ENCODE assay signal across 32 cellular contexts in genomic region chr6:129667034-129667433, GRCh38. TPM values are rescaled to one million over a fixed set of nuclear protein-coding genes. Genes with fewer than 3 reads are reported as not detected.
DNase-seq lines count a peak whose midpoint lies in the region; ATAC-seq, FAIRE-seq and TF ChIP-seq lines count a peak whose summit lies in the region.
"Had no signal": no experiment of that assay in that cellular context is flagged by ENCODE, and none has a peak within 500 bp of the region (broad histone marks: within the 10 kb centered on the region; RNA-seq: fewer than 3 reads in every experiment).

No MANE protein-coding gene starts in this region.

- BruUV-seq in K562 (replicated peaks; lab: Mats Ljungman, UMichigan) (no TSS peak), OCI-LY7 (replicated peaks; lab: Mats Ljungman, UMichigan) (no TSS peak)

- no peak overlapping the region for H3K4me3 Mint-ChIP-seq in HFFc6
- H3K4me3 Mint-ChIP-seq: activated CD8-positive, alpha-beta T cell treated with anti-CD3 and anti-CD28 coated beads, Interleukin-2, amount 10 ng/mL, durations not matched to agents 7 days and 5 days; CD14-positive monocyte; H9; natural killer cell; T-helper 1 cell treated with Interleukin-12 subunit alpha and Interleukin-12 subunit beta and Interleukin-4 antibody, amounts not matched to agents 30 μg/mL and 1 μg/mL, for 36 hours had no signal

- H3K4me1 Mint-ChIP-seq in HFFc6 (ENCODE audit: low read depth): peaks cover 83% of the 10 kb centered on the region

- H3K79me2 ChIP-seq in K562 (ENCODE audit: control insufficient read depth, insufficient read depth, low read length) (peaks cover 49% of the 10 kb centered on the region), OCI-LY7 (ENCODE audit: insufficient read depth, low read depth, low read length) (no peaks in the 10 kb centered on the region)

- no peaks in the 10 kb centered on the region for H3K9me3 ChIP-seq in A549
- H3K9me3 ChIP-seq in K562 (replicated peaks; ENCODE audit: control insufficient read depth, insufficient read depth, low read depth, low read length): no peaks in the 10 kb centered on the region
- no peaks in the 10 kb centered on the region for H3K9me3 ChIP-seq in OCI-LY7 (ENCODE audit: low read length)
- H3K9me3 ChIP-seq: adrenal gland, right lobe of liver, thoracic aorta, vagina had no signal

- TF ChIP-seq EP300 in A549 (IDR thresholded peaks at IDR 0.05) (no peak), K562 (IDR thresholded peaks at IDR 0.05; ENCODE audit: low read length) (no peak)

- H3K4me2 ChIP-seq in A549 (peak overlapping the region; percentile 47), K562 (ENCODE audit: insufficient read depth, low read length) (no peak overlapping the region), OCI-LY7 (ENCODE audit: low read length) (no peak overlapping the region)

- H3K4me1 ChIP-seq in A549: peaks cover 62% of the 10 kb centered on the region
- peaks cover 21 to 48% of the 10 kb centered on the region in 2 experiments for H3K4me1 ChIP-seq in K562 (replicated peaks in 1 of 2; ENCODE audit: control insufficient read depth in 2 of 2, insufficient read depth in 2 of 2, low read length in 2 of 2)
- no peaks in the 10 kb centered on the region for H3K4me1 ChIP-seq in OCI-LY7 (ENCODE audit: insufficient read depth, low read length, poor library complexity, severe bottlenecking)

- H3K9ac ChIP-seq in K562 (ENCODE audit: insufficient read depth in 1 of 2, low read depth in 2 of 2, low read length in 2 of 2): no peak overlapping the region

- H3K27ac ChIP-seq in A549 (peak overlapping the region; percentile 63 to 71), K562 (ENCODE audit: extremely low read depth, low read depth, low read length) (no peak overlapping the region), OCI-LY7 (ENCODE audit: low read depth, low read length, poor library complexity, severe bottlenecking) (no peak overlapping the region)
- H3K27ac ChIP-seq: brain microvascular endothelial cell, coronary artery, right lobe of liver, thoracic aorta, vagina had no signal

- FAIRE-seq in A549 (lab: Jason Lieb, UNC) (no peak), K562 (lab: Jason Lieb, UNC) (no peak)
- FAIRE-seq: D721Med, HepG2, RCC 7860 had no signal

- H2AFZ ChIP-seq in K562 (ENCODE audit: low read depth, low read length) (no peak overlapping the region), OCI-LY7 (ENCODE audit: low read length) (no peak overlapping the region)

- TF ChIP-seq RAD21 in A549 (conservative IDR thresholded peaks at IDR 0.05 in 1 of 2, IDR thresholded peaks at IDR 0.05 in 1 of 2): peak; percentile 51 to 71
- TF ChIP-seq RAD21 in K562 (CRISPR knock-in tag; conservative IDR thresholded peaks at IDR 0.05 in 1 of 2, IDR thresholded peaks at IDR 0.05 in 1 of 2): no peak

- no peaks in the 10 kb centered on the region for H3K9me3 Mint-ChIP-seq in HFFc6
- H3K9me3 Mint-ChIP-seq: H9; natural killer cell; T-helper 1 cell treated with Interleukin-12 subunit alpha and Interleukin-12 subunit beta and Interleukin-4 antibody, amounts not matched to agents 30 μg/mL and 1 μg/mL, for 36 hours had no signal

- no peaks in the 10 kb centered on the region; the same call in 1 of the 2 replicates for H3K27me3 Mint-ChIP-seq in HFFc6 (ENCODE audit: insufficient read depth)

- TF ChIP-seq POLR2A in A549 (IDR thresholded peaks at IDR 0.05; ENCODE audit: low read length): no peak
- no peak for TF ChIP-seq POLR2A in K562 (conservative IDR thresholded peaks at IDR 0.05)

- POLR2A ChIA-PET in A549 (lab: Yijun Ruan, JAX): no interaction called here
- POLR2A ChIA-PET in K562 (lab: Yijun Ruan, JAX): no interaction called here
- POLR2A ChIA-PET in OCI-LY7 (lab: Charles Lee): no interaction called here

- H3K4me3 ChIP-seq in A549 (no peak overlapping the region), K562 (no peak overlapping the region), fibroblast of villous mesenchyme (ENCODE audit: low read depth, low read length) (no peak overlapping the region), OCI-LY7 (ENCODE audit: low read depth, low read length, poor library complexity, severe bottlenecking) (no peak overlapping the region)
- H3K4me3 ChIP-seq: adrenal gland, coronary artery, right lobe of liver, thoracic aorta, vagina had no signal

- peak in 1 of 2 experiments; percentile 41; a peak in 1 of 6 replicates for ATAC-seq in A549
- no peak for ATAC-seq in K562
- ATAC-seq: HepG2; natural killer cell; stimulated activated naive CD8-positive, alpha-beta T cell treated with anti-CD3 and anti-CD28 coated beads, Interleukin-15, Interleukin-2, amounts not matched to agents 100 U/mL and 50 U/mL, for 24 hours had no signal

- no peaks in the 10 kb centered on the region for H3K9me1 ChIP-seq in K562 (ENCODE audit: control insufficient read depth, insufficient read depth, low read length)

- H3K27ac Mint-ChIP-seq in HFFc6: peak overlapping the region; percentile 63
- H3K27ac Mint-ChIP-seq: activated CD8-positive, alpha-beta T cell treated with anti-CD3 and anti-CD28 coated beads, Interleukin-2, amount 10 ng/mL, durations not matched to agents 7 days and 5 days; H9; natural killer cell had no signal

- H3K36me3 ChIP-seq in K562 (ENCODE audit: control insufficient read depth, insufficient read depth, low read length): no peaks in the 10 kb centered on the region
- no peaks in the 10 kb centered on the region for H3K36me3 ChIP-seq in OCI-LY7 (ENCODE audit: insufficient read depth, low read length)
- H3K36me3 ChIP-seq: adrenal gland, brain microvascular endothelial cell, right lobe of liver, thoracic aorta, vagina had no signal

- H4K20me1 ChIP-seq in K562 (replicated peaks; ENCODE audit: control insufficient read depth, insufficient read depth, low read length): no peaks in the 10 kb centered on the region
- H4K20me1 ChIP-seq in OCI-LY7 (ENCODE audit: insufficient read depth, low read length): no peaks in the 10 kb centered on the region

- in situ Hi-C loops in K562 (cut with MboI): no loop called here

- CTCF ChIA-PET in A549 (lab: Yijun Ruan, JAX): interaction anchor here (0.7 to 2.4 kb wide), 2 partner anchors 69 to 77 kb away, joined by 3 to 12 read pairs; no protein-coding TSS in a partner anchor
- CTCF ChIA-PET in K562 (lab: Yijun Ruan, JAX; ENCODE audit: low intra/inter-chr PET ratio): interaction anchor here (1.2 kb wide), 1 partner anchor 69 kb away, joined by 6 read pairs; no protein-coding TSS in a partner anchor
- CTCF ChIA-PET in OCI-LY7 (lab: Charles Lee; ENCODE audit: unreplicated experiment): no interaction called here

- intact Hi-C loops in K562 (cut with micrococcal nuclease): no loop called here
- intact Hi-C loops in OCI-LY7 (cut with micrococcal nuclease; ENCODE audit: unreplicated experiment): no loop called here

- H3K27me3 ChIP-seq in K562 (ENCODE audit: control insufficient read depth in 2 of 2, insufficient read depth in 2 of 2, low read length in 2 of 2): no peaks in the 10 kb centered on the region
- H3K27me3 ChIP-seq: adrenal gland, brain microvascular endothelial cell, right lobe of liver, vagina had no signal

- peak; percentile 36; the same call in 2 of the 3 replicates for TF ChIP-seq CTCF in A549 (IDR thresholded peaks at IDR 0.05)
- TF ChIP-seq CTCF in HFFc6 (IDR thresholded peaks at IDR 0.05): peak; percentile 60
- peak in 1 of 3 experiments; percentile 10; a peak in 1 of 6 replicates for TF ChIP-seq CTCF in K562 (IDR thresholded peaks at IDR 0.05 in 2 of 3, conservative IDR thresholded peaks at IDR 0.05 in 1 of 3; ENCODE audit: insufficient read depth in 2 of 3, low read depth in 1 of 3, low read length in 3 of 3)
- TF ChIP-seq CTCF in fibroblast of villous mesenchyme (IDR thresholded peaks at IDR 0.05; ENCODE audit: insufficient read depth, low read depth, low read length): peak; percentile 13
- no peak for TF ChIP-seq CTCF in OCI-LY7 (conservative IDR thresholded peaks at IDR 0.05; ENCODE audit: low read length)

- H3K36me3 Mint-ChIP-seq in HFFc6 (ENCODE audit: low read depth): peaks cover 29% of the 10 kb centered on the region
- H3K36me3 Mint-ChIP-seq: CD14-positive monocyte, natural killer cell had no signal

- no peaks in the 10 kb centered on the region for H3K9me2 ChIP-seq in OCI-LY7 (ENCODE audit: insufficient read depth, low read length)

- DNase-seq in A549 (ENCODE audit: low read depth in 1 of 2, low spot score in 1 of 2) (no peak), HFFc6 (no peak), K562 (ENCODE audit: extremely low read depth in 1 of 4, low spot score in 3 of 4) (no peak), fibroblast of villous mesenchyme (ENCODE audit: low read depth) (no peak), OCI-LY7 (ENCODE audit: low spot score) (no peak), NCI-H1417 treated with DMSO at 0.1 percent for 48 hours (lab: John Stamatoyannopoulos, UW) (no peak), NCI-H2196 (lab: John Stamatoyannopoulos, UW; ENCODE audit: unreplicated experiment) (no peak), HuH-7.5 (ENCODE audit: low spot score) (no peak)
- DNase-seq: ACHN; activated CD4-positive, alpha-beta T cell treated with anti-CD3 and anti-CD28 coated beads for 1 hour; activated CD8-positive, alpha-beta T cell treated with anti-CD3 and anti-CD28 coated beads, Interleukin-2, amount 10 ng/mL, durations not matched to agents 7 days and 5 days; activated gamma-delta T cell; activated T-cell treated with anti-CD3 and anti-CD28 coated beads for 4 hours; H9; midbrain; natural killer cell; NCI-H1092 treated with DMSO at 0.1 percent for 48 hours; NCI-H2029; NCI-H82; right lobe of liver; stimulated activated CD4-positive, alpha-beta T cell treated with anti-CD3 and anti-CD28 coated beads, Interleukin-15, amount 100 ng/mL, for 24 hours; stimulated activated naive CD8-positive, alpha-beta T cell treated with anti-CD3 and anti-CD28 coated beads, Interleukin-15, Interleukin-2, amounts not matched to agents 100 U/mL and 50 U/mL, for 24 hours had no signal

RNA-seq across cellular contexts. Expression of gene ARHGAP18, which starts 42.9 kb away (rescaled TPM):
- 13.3 and 16.7 TPM in 2 replicates for polyA plus RNA-seq in A549 (2011; rRNA removed)
- polyA plus RNA-seq in A549 (2012; cell fraction: cytosol; rRNA removed): 1.4 TPM in 2 replicates
- polyA plus RNA-seq in A549 (2012; cell fraction: nucleus; rRNA removed): 0.55 and 0.75 TPM in 2 replicates
- 8.1 to 13.4 TPM (median 11.2 TPM) in 3 replicates for polyA plus RNA-seq in A549 (2017; fragmentation: RNase III; extraction: RNeasy Plus Mini Kit Qiagen cat#74134 plus additional on column Dnase treatment)
- polyA minus RNA-seq in A549 (2011; rRNA and poly(A)+ RNA removed): 13.5 and 13.7 TPM in 2 replicates
- 10 to 100 TPM; 70.8 to 81.2 (median 76.0) TPM for total RNA-seq in HFFc6 (2021; fragmentation: NEBNext Ultra II Directional; extraction: Animal tissue kit (Norgen Biotek cat#: 25700))
- 15.1 and 38.1 TPM in 2 replicates for total RNA-seq in K562 (2011; cell fraction: chromatin; rRNA removed; ENCODE audit: low replicate concordance)
- 9.8 and 11.2 TPM in 2 replicates for total RNA-seq in K562 (2011; cell fraction: nucleolus; rRNA removed)
- 14.4 and 21.6 TPM in 2 replicates for total RNA-seq in K562 (2011; cell fraction: nucleoplasm; rRNA removed)
- total RNA-seq in K562 (2014; rRNA removed): 15.5 and 16.2 TPM in 2 replicates
- total RNA-seq in K562 (2014; rRNA removed; fragmentation: Illumina TruSeq; extraction: Trizol): 29.7 and 33.9 TPM in 2 replicates
- total RNA-seq in K562 (2015; rRNA removed; fragmentation: Illumina TruSeq; extraction: Trizol): 21.6 and 24.3 TPM in 2 replicates
- total RNA-seq in K562 (2021): 18.4 and 21.1 TPM in 2 replicates
- 25.6 and 25.8 TPM in 2 replicates for polyA plus RNA-seq in K562 (2011; rRNA removed)
- polyA plus RNA-seq in K562 (2011; cell fraction: cytosol; rRNA removed): 4.0 and 10.9 TPM in 2 replicates
- 7.1 and 10.8 TPM in 2 replicates for polyA plus RNA-seq in K562 (2011; cell fraction: nucleus; rRNA removed)
- 14.6 and 19.2 TPM in 2 replicates for polyA plus RNA-seq in K562 (2012)
- polyA plus RNA-seq in K562 (2014; fragmentation: Illumina TruSeq; extraction: Trizol): 20.2 and 22.0 TPM in 2 replicates
- polyA plus RNA-seq in K562 (2014; fragmentation: Nextera tagmentation; extraction: Ambion mirVana): 10 to 100 TPM; 17.8 to 19.0 TPM
- 11.8 and 13.3 TPM in 2 replicates for polyA plus RNA-seq in K562 (2014; rRNA removed)
- polyA minus RNA-seq in K562 (2011; rRNA and poly(A)+ RNA removed): 38.4 and 50.9 TPM in 2 replicates
- polyA minus RNA-seq in K562 (2011; cell fraction: cytosol; rRNA and poly(A)+ RNA removed): 16.6 and 20.7 TPM in 2 replicates
- 13.2 and 34.0 TPM in 2 replicates for polyA minus RNA-seq in K562 (2011; cell fraction: nucleus; rRNA and poly(A)+ RNA removed)
- total RNA-seq in fibroblast of villous mesenchyme: 30.9 and 47.1 TPM in 2 replicates
- 4.8 and 5.9 TPM in 2 replicates for total RNA-seq in OCI-LY7 (2014; rRNA removed; shearing (Covaris generic))
- total RNA-seq in OCI-LY7 (2022): 7.5 TPM in 2 replicates

Comparison
In these comparisons a context has a peak if more than half of its experiments do, and no peak if none do; other contexts are left out.
1. H3K27ac ChIP-seq: peak in A549 (2 of 2); none in K562 (single experiment) and OCI-LY7 (single experiment).
2. Of the 35 proteins assayed by ChIP-seq in both K562 and A549: peak only in K562: none; only in A549: RAD21 and SMC3; in both: none; in neither: 32; mixed calls (peak in some experiments, not most) for 1.